ENCODE assay signal across 26 cellular contexts in genomic region chr4:73281396-73281795, GRCh38.
"Had no signal": no experiment of that assay in that cellular context is flagged by ENCODE, and none has a peak within 500 bp of the region (broad histone marks: within the 10 kb centered on the region; RNA-seq: fewer than 3 reads in every experiment).

No MANE protein-coding gene starts in this region.

- H3K4me3 Mint-ChIP-seq: mesothelial cell of epicardium; naive thymus-derived CD4-positive, alpha-beta T cell; nephron; neural progenitor cell; stimulated activated naive CD8-positive, alpha-beta T cell treated with anti-CD3 and anti-CD28 coated beads, Interleukin-15, amount 100 ng/mL, for 72 hours; type B pancreatic cell had no signal

- DNase-seq: dermis blood vessel endothelial cell; effector memory CD4-positive, alpha-beta T cell; erythroblast; esophagus squamous epithelium; foreskin melanocyte; kidney; mesenchymal stem cell; naive thymus-derived CD4-positive, alpha-beta T cell; stimulated activated CD4-positive, alpha-beta T cell treated with anti-CD3 and anti-CD28 coated beads, Interleukin-12 subunit alpha, Interleukin-12 subunit beta, amount 100 ng/mL, for 4 hours; stimulated activated CD4-positive, alpha-beta T cell treated with anti-CD3 and anti-CD28 coated beads, Interleukin-1b, Interleukin-23, amount 100 ng/mL, for 48 hours; stimulated activated CD4-positive, alpha-beta T cell treated with anti-CD3 and anti-CD28 coated beads, Interleukin-4, amount 100 ng/mL, for 1 hour; stimulated activated CD8-positive, alpha-beta memory T cell treated with anti-CD3 and anti-CD28 coated beads, Interleukin-4, amount 100 ng/mL, for 48 hours; stimulated activated naive CD4-positive, alpha-beta T cell; stimulated activated naive CD8-positive, alpha-beta T cell treated with anti-CD3 and anti-CD28 coated beads, Interleukin-15, amount 100 ng/mL, for 72 hours had no signal

- H3K27ac Mint-ChIP-seq: mesothelial cell of epicardium; naive thymus-derived CD4-positive, alpha-beta T cell; nephron; neural progenitor cell; stimulated activated naive CD8-positive, alpha-beta T cell treated with anti-CD3 and anti-CD28 coated beads, Interleukin-15, amount 100 ng/mL, for 72 hours; type B pancreatic cell had no signal

- H3K27me3 Mint-ChIP-seq: naive thymus-derived CD4-positive, alpha-beta T cell; stimulated activated naive CD8-positive, alpha-beta T cell treated with anti-CD3 and anti-CD28 coated beads, Interleukin-15, amount 100 ng/mL, for 72 hours; type B pancreatic cell had no signal

- H3K4me3 ChIP-seq: coronary artery, esophagus squamous epithelium, lung, neural progenitor cell, prostate gland, right atrium auricular region, smooth muscle cell, suprapubic skin had no signal

- H3K4me1 Mint-ChIP-seq: mesothelial cell of epicardium; nephron; neural progenitor cell; stimulated activated naive CD8-positive, alpha-beta T cell treated with anti-CD3 and anti-CD28 coated beads, Interleukin-15, amount 100 ng/mL, for 72 hours had no signal

- ATAC-seq: left lobe of liver; naive thymus-derived CD4-positive, alpha-beta T cell; sciatic nerve; stimulated activated naive CD8-positive, alpha-beta T cell treated with anti-CD3 and anti-CD28 coated beads, Interleukin-15, amount 100 ng/mL, for 72 hours had no signal
